In the genomic region with DNA sequence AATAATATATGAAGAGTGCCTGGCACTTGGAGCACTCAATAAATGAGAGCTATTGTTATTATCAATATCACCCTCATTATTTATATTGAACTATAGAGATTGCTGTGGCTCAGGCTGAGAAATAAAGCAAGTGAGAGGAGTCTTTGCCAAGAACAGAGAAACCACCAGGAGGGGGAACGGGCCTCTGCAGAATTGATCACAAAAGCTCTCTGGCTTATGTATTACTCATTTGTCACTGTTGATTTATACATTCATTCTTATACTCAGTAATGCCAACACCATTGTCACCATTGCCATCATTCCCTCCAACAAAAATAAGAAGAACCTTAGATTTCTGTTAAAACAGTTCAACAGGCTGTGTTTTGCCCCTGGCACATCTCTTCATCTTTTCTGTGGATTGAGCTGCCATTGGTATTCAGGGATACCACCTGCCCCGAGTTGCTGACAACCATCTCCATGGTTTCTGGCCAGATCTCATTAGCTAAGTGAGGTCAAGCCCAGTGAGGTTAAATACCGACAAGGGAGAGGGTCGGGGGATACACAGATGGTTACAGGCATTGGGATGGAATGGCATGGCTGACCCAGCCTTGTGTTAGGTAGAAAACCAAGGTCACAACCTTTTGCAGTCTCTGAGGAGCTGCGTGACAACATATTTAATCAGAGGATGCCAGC, we compare ENCODE assay signal across 13 cellular contexts. TPM values are rescaled to one million over a fixed set of nuclear protein-coding genes. Genes with fewer than 3 reads are reported as not detected.
DNase-seq lines count a peak whose midpoint lies in the region; ATAC-seq and TF ChIP-seq lines count a peak whose summit lies in the region.
"Had no signal": no experiment of that assay in that cellular context is flagged by ENCODE, and none has a peak within 500 bp of the region (broad histone marks: within the 10 kb centered on the region; RNA-seq: fewer than 3 reads in every experiment).

No MANE protein-coding gene starts in this region.

- H3K9me3 ChIP-seq in WERI-Rb-1 (ENCODE audit: severe bottlenecking): no peaks in the 10 kb centered on the region
- no peaks in the 10 kb centered on the region for H3K9me3 ChIP-seq in ovary
- H3K9me3 ChIP-seq: HAP-1 had no signal

- peak; percentile 75 for DNase-seq in stimulated activated CD4-positive, alpha-beta T cell treated with anti-CD3 and anti-CD28 coated beads, Interleukin-15, amount 100 ng/mL, for 24 hours
- no peak for DNase-seq in stimulated activated CD4-positive, alpha-beta T cell treated with anti-CD3 and anti-CD28 coated beads, Interleukin-12 subunit alpha, Interleukin-12 subunit beta, amount 100 ng/mL, for 4 hours
- DNase-seq in WERI-Rb-1 (peak; percentile 12), HK-2 (ENCODE audit: unreplicated experiment) (no peak), ovary (no peak)
- DNase-seq in effector memory CD8-positive, alpha-beta T cell: no peak
- peak; percentile 51 to 77 for DNase-seq in stimulated activated naive CD8-positive, alpha-beta T cell treated with anti-CD3 and anti-CD28 coated beads, Interleukin-15, amount 100 ng/mL, for 72 hours
- DNase-seq: AML-193, EL, NCI-H1092 treated with DMSO at 0.1 percent for 48 hours, NCI-H524 had no signal

- H3K27ac Mint-ChIP-seq in effector memory CD8-positive, alpha-beta T cell: peak overlapping the region in 1 of 2 donors; percentile 91
- H3K27ac Mint-ChIP-seq in stimulated activated naive CD8-positive, alpha-beta T cell treated with anti-CD3 and anti-CD28 coated beads, Interleukin-15, amount 100 ng/mL, for 72 hours: peak overlapping the region; percentile 68 to 75

- 70 to 77% (median 74%) methylated on average over 5 of the region's 5 CpGs for WGBS in ovary, 3 donors

- peaks cover 66 to 68% of the 10 kb centered on the region in 2 donors for H3K4me1 Mint-ChIP-seq in effector memory CD8-positive, alpha-beta T cell (ENCODE audit: low read depth in 2 of 2)
- peaks cover 97% of the 10 kb centered on the region for H3K4me1 Mint-ChIP-seq in stimulated activated naive CD8-positive, alpha-beta T cell treated with anti-CD3 and anti-CD28 coated beads, Interleukin-15, amount 100 ng/mL, for 72 hours

- TF ChIP-seq POLR2A in ovary (IDR thresholded peaks at IDR 0.05): no peak

- H3K4me3 ChIP-seq in WERI-Rb-1 (ENCODE audit: low read depth, low read length) (no peak overlapping the region), ovary (no peak overlapping the region)
- H3K4me3 ChIP-seq: HAP-1 had no signal

- H3K27ac ChIP-seq in WERI-Rb-1 (no peak overlapping the region), ovary (no peak overlapping the region)

- peak overlapping the region; percentile 26 to 82 for H3K4me3 Mint-ChIP-seq in effector memory CD8-positive, alpha-beta T cell
- peak overlapping the region; percentile 60 to 85 for H3K4me3 Mint-ChIP-seq in stimulated activated naive CD8-positive, alpha-beta T cell treated with anti-CD3 and anti-CD28 coated beads, Interleukin-15, amount 100 ng/mL, for 72 hours

- intact Hi-C loops in ovary (cut with DNase I): no loop called here

- TF ChIP-seq CTCF in WERI-Rb-1 (IDR thresholded peaks at IDR 0.05; ENCODE audit: low read depth, low read length): no peak
- no peak for TF ChIP-seq CTCF in ovary (IDR thresholded peaks at IDR 0.05)

- H3K27me3 Mint-ChIP-seq in effector memory CD8-positive, alpha-beta T cell: no peaks in the 10 kb centered on the region
- H3K27me3 Mint-ChIP-seq in stimulated activated naive CD8-positive, alpha-beta T cell treated with anti-CD3 and anti-CD28 coated beads, Interleukin-15, amount 100 ng/mL, for 72 hours: no peaks in the 10 kb centered on the region

- ATAC-seq in effector memory CD8-positive, alpha-beta T cell (replicated peaks): no peak
- ATAC-seq in stimulated activated naive CD8-positive, alpha-beta T cell treated with anti-CD3 and anti-CD28 coated beads, Interleukin-15, amount 100 ng/mL, for 72 hours: peak; percentile 71
- no peak for ATAC-seq in HG03175 (IDR thresholded peaks at IDR 0.05; ENCODE audit: unreplicated experiment)

- H3K36me3 ChIP-seq in WERI-Rb-1 (no peaks in the 10 kb centered on the region), ovary (no peaks in the 10 kb centered on the region)
- H3K36me3 ChIP-seq: HAP-1 had no signal

- H3K9me3 Mint-ChIP-seq in effector memory CD8-positive, alpha-beta T cell: no peaks in the 10 kb centered on the region
- peaks cover 0 to 5% of the 10 kb centered on the region in 2 donors for H3K9me3 Mint-ChIP-seq in stimulated activated naive CD8-positive, alpha-beta T cell treated with anti-CD3 and anti-CD28 coated beads, Interleukin-15, amount 100 ng/mL, for 72 hours

- peaks cover 12% of the 10 kb centered on the region for H3K36me3 Mint-ChIP-seq in effector memory CD8-positive, alpha-beta T cell (ENCODE audit: insufficient read depth)

- H3K27me3 ChIP-seq in WERI-Rb-1 (ENCODE audit: insufficient read depth, low read depth, severe bottlenecking) (no peaks in the 10 kb centered on the region), ovary (no peaks in the 10 kb centered on the region)

- no peak for TF ChIP-seq EP300 in ovary (IDR thresholded peaks at IDR 0.05)

- no peaks in the 10 kb centered on the region for H3K4me1 ChIP-seq in ovary (ENCODE audit: insufficient read depth)
- H3K4me1 ChIP-seq: HAP-1 had no signal

RNA-seq across cellular contexts. Expression of gene PCNX1, which starts 21.8 kb away (rescaled TPM):
- 100 to 1,000 TPM in 1 of 7 donors, 10 to 100 TPM in 6; 49.5 to 101 (median 74.3) TPM for total RNA-seq in ovary
- 10 to 100 TPM; 13.3 to 31.6 TPM for polyA plus RNA-seq in ovary

Comparison
In these comparisons a context has a peak if more than half of its experiments do, and no peak if none do; other contexts are left out.
1. DNase-seq: peak in stimulated activated CD4-positive, alpha-beta T cell treated with anti-CD3 and anti-CD28 coated beads, Interleukin-15, amount 100 ng/mL, for 24 hours (single experiment), WERI-Rb-1 (single experiment) and stimulated activated naive CD8-positive, alpha-beta T cell treated with anti-CD3 and anti-CD28 coated beads, Interleukin-15, amount 100 ng/mL, for 72 hours (2 of 2); none in stimulated activated CD4-positive, alpha-beta T cell treated with anti-CD3 and anti-CD28 coated beads, Interleukin-12 subunit alpha, Interleukin-12 subunit beta, amount 100 ng/mL, for 4 hours (single experiment), effector memory CD8-positive, alpha-beta T cell (0 of 3), HK-2 (single experiment) and ovary (0 of 5).